In genomic region chr9:76423216-76424177, GRCh38 we compare ENCODE assay signal across 1 cellular context.
TF ChIP-seq lines count a peak whose summit lies in the region.

No MANE protein-coding gene starts in this region.

TF ChIP-seq in HepG2, 621 proteins besides CTCF, POLR2A, EP300 and RAD21 (continued from another document and continues in another):
- no peak for TF ChIP-seq HNF1A (IDR thresholded peaks at IDR 0.05; ENCODE audit: low read depth)
- TF ChIP-seq HNF1A (CRISPR knock-in tag; IDR thresholded peaks at IDR 0.05; ENCODE audit: borderline replicate concordance), result peak; percentile 73; the same call in 1 of the 2 replicates
- no peak for TF ChIP-seq SNAI1 (CRISPR knock-in tag; IDR thresholded peaks at IDR 0.05; ENCODE audit: borderline replicate concordance)
- no peak for TF ChIP-seq FLYWCH1 (CRISPR knock-in tag; IDR thresholded peaks at IDR 0.05)
- no peak for TF ChIP-seq MXD1 (CRISPR knock-in tag; IDR thresholded peaks at IDR 0.05)
- TF ChIP-seq STAT5B (CRISPR knock-in tag; IDR thresholded peaks at IDR 0.05), result 0 out of 2 replicates have a peak, but pooled peaks have one; percentile 30
- no peak for TF ChIP-seq DNMT3B (CRISPR knock-in tag; conservative IDR thresholded peaks at IDR 0.05)
- TF ChIP-seq ZNF883 (CRISPR knock-in tag; IDR thresholded peaks at IDR 0.05; ENCODE audit: not compliant biosample characterization), result no peak
- no peak for TF ChIP-seq CERS6 (CRISPR knock-in tag; IDR thresholded peaks at IDR 0.05)
- no peak for TF ChIP-seq BRCA1 (CRISPR knock-in tag; IDR thresholded peaks at IDR 0.05)
- no peak for TF ChIP-seq ZBTB10 (CRISPR knock-in tag; IDR thresholded peaks at IDR 0.05; ENCODE audit: borderline replicate concordance)
- no peak for TF ChIP-seq ATM (IDR thresholded peaks at IDR 0.05; ENCODE audit: borderline replicate concordance)
- no peak for TF ChIP-seq GLI4 (CRISPR knock-in tag; IDR thresholded peaks at IDR 0.05; ENCODE audit: borderline replicate concordance)
- TF ChIP-seq ZNF558 (CRISPR knock-in tag; IDR thresholded peaks at IDR 0.05; ENCODE audit: borderline replicate concordance), result no peak
- TF ChIP-seq MAFF (IDR thresholded peaks at IDR 0.05; ENCODE audit: low read depth, low read length), result no peak
- TF ChIP-seq MTERF4 (CRISPR knock-in tag; IDR thresholded peaks at IDR 0.05), result no peak
- TF ChIP-seq ERF (CRISPR knock-in tag; IDR thresholded peaks at IDR 0.05), result peak; percentile 62
- TF ChIP-seq RFX1 (IDR thresholded peaks at IDR 0.05), result no peak
- TF ChIP-seq ADNP (CRISPR knock-in tag; IDR thresholded peaks at IDR 0.05), result no peak
- no peak for TF ChIP-seq GABPB1 (CRISPR knock-in tag; IDR thresholded peaks at IDR 0.05)
- TF ChIP-seq ZBTB37 (CRISPR knock-in tag; IDR thresholded peaks at IDR 0.05), result no peak
- no peak for TF ChIP-seq NFKBIZ (CRISPR knock-in tag; IDR thresholded peaks at IDR 0.05)
- TF ChIP-seq SNAPC2 (CRISPR knock-in tag; IDR thresholded peaks at IDR 0.05), result no peak
- peak; percentile 78 for TF ChIP-seq HHEX (CRISPR knock-in tag; IDR thresholded peaks at IDR 0.05)
- TF ChIP-seq ZNF333 (CRISPR knock-in tag; IDR thresholded peaks at IDR 0.05; ENCODE audit: borderline replicate concordance), result no peak
- TF ChIP-seq ZNF3 (CRISPR knock-in tag; IDR thresholded peaks at IDR 0.05), result no peak
- TF ChIP-seq THAP11 (CRISPR knock-in tag; IDR thresholded peaks at IDR 0.05), result peak; percentile 59; the same call in 1 of the 2 replicates
- no peak for TF ChIP-seq TFDP2 (CRISPR knock-in tag; IDR thresholded peaks at IDR 0.05)
- TF ChIP-seq ZNF431 (CRISPR knock-in tag; IDR thresholded peaks at IDR 0.05; ENCODE audit: borderline replicate concordance, low read depth), result no peak
- no peak for TF ChIP-seq MTA3 (CRISPR knock-in tag; IDR thresholded peaks at IDR 0.05)
- no peak for TF ChIP-seq PRMT3 (CRISPR knock-in tag; IDR thresholded peaks at IDR 0.05; ENCODE audit: borderline replicate concordance, low read depth)
- no peak for TF ChIP-seq AKAP8 (CRISPR knock-in tag; IDR thresholded peaks at IDR 0.05)
- no peak for TF ChIP-seq HINFP (CRISPR knock-in tag; IDR thresholded peaks at IDR 0.05; ENCODE audit: low read depth)
- peak; percentile 88 for TF ChIP-seq MIXL1 (CRISPR knock-in tag; IDR thresholded peaks at IDR 0.05)
- peak; percentile 45; the same call in 1 of the 2 replicates for TF ChIP-seq ZNF614 (CRISPR knock-in tag; IDR thresholded peaks at IDR 0.05; ENCODE audit: borderline replicate concordance)
- peak; percentile 43; the same call in 1 of the 2 replicates for TF ChIP-seq TFE3 (CRISPR knock-in tag; IDR thresholded peaks at IDR 0.05)
- no peak for TF ChIP-seq MBD4 (IDR thresholded peaks at IDR 0.05; ENCODE audit: borderline replicate concordance, low read length)
- no peak for TF ChIP-seq LRRFIP1 (CRISPR knock-in tag; conservative IDR thresholded peaks at IDR 0.05)
- no peak for TF ChIP-seq ZNF891 (CRISPR knock-in tag; IDR thresholded peaks at IDR 0.05)
- peak; percentile 93 for TF ChIP-seq GATA4 (IDR thresholded peaks at IDR 0.05; ENCODE audit: borderline replicate concordance, low read depth)
- no peak for TF ChIP-seq CSRNP2 (CRISPR knock-in tag; conservative IDR thresholded peaks at IDR 0.05; ENCODE audit: low read depth)
- TF ChIP-seq ZNF570 (CRISPR knock-in tag; IDR thresholded peaks at IDR 0.05; ENCODE audit: borderline replicate concordance), result no peak
- no peak for TF ChIP-seq NPAS2 (CRISPR knock-in tag; IDR thresholded peaks at IDR 0.05; ENCODE audit: borderline replicate concordance)
- no peak for TF ChIP-seq CCAR2 (optimal IDR thresholded peaks at IDR 0.05; ENCODE audit: low read depth, low read length)
- no peak for TF ChIP-seq ZNF598 (CRISPR knock-in tag; IDR thresholded peaks at IDR 0.05; ENCODE audit: borderline replicate concordance)
- no peak for TF ChIP-seq ETV5 (CRISPR knock-in tag; IDR thresholded peaks at IDR 0.05; ENCODE audit: borderline replicate concordance)
